Comparison of ENCODE assay signal across 15 cellular contexts in the genomic region with DNA sequence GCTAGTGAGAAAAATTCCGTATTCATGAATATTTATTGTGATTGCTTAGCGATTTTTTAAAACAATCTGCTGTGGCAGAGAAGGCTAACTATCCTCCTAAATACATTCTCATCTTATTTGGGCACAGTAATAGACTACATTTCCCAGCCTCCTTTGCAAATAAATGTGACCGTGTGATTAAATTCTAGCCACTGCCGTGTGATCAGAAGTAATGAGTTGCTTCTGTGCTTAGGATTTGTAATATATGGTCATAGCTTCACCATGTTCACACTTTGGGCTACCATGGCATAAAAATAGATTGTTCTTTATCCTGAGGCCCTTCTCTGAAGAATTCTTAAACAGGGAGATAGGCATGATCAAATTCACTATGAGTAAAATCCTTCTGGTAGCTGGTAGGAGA.
A peak's percentile ranks its signal among the peaks of the same experiment; 100 is the strongest.
DNase-seq lines count a peak whose midpoint lies in the region; TF ChIP-seq lines count a peak whose summit lies in the region.
"Had no signal": no experiment of that assay in that cellular context is flagged by ENCODE, and none has a peak within 500 bp of the region (broad histone marks: within the 10 kb centered on the region; RNA-seq: fewer than 3 reads in every experiment).

No MANE protein-coding gene starts in this region.

- no peak for TF ChIP-seq CTCF in HEK293 (tag by site-specific recombination; IDR thresholded peaks at IDR 0.05)
- TF ChIP-seq CTCF in esophagus squamous epithelium (IDR thresholded peaks at IDR 0.05) = no peak
- TF ChIP-seq CTCF in osteoblast (IDR thresholded peaks at IDR 0.05; ENCODE audit: extremely low read depth, low read depth, low read length) = no peak

- H3K79me2 ChIP-seq in osteoblast (ENCODE audit: insufficient read depth, low read length) = no peaks in the 10 kb centered on the region

- no peaks in the 10 kb centered on the region for H3K4me1 Mint-ChIP-seq in activated naive CD4-positive, alpha-beta T cell treated with anti-CD3 and anti-CD28 coated beads, Interleukin-2, amount 10 ng/mL, durations not matched to agents 7 days and 5 days
- H3K4me1 Mint-ChIP-seq: CD8-positive, alpha-beta memory T cell; natural killer cell had no signal

- no peaks in the 10 kb centered on the region for H3K9me3 Mint-ChIP-seq in activated naive CD4-positive, alpha-beta T cell treated with anti-CD3 and anti-CD28 coated beads, Interleukin-2, amount 10 ng/mL, durations not matched to agents 7 days and 5 days
- H3K9me3 Mint-ChIP-seq: activated T-cell treated with anti-CD3 and anti-CD28 coated beads, Interleukin-2, amount 50 U/mL, for 72 hours; CD8-positive, alpha-beta memory T cell; natural killer cell had no signal

- H2AFZ ChIP-seq in osteoblast (ENCODE audit: low read length) = peak overlapping the region; percentile 81

- H3K27ac ChIP-seq in HEK293 (ENCODE audit: extremely low read depth, low read depth, low read length) = no peak overlapping the region
- peak overlapping the region; percentile 92 for H3K27ac ChIP-seq in SJSA1
- peak overlapping the region in 3 of 4 donors; percentile 1 to 18 (median 14) for H3K27ac ChIP-seq in esophagus squamous epithelium
- peak overlapping the region; percentile 96 for H3K27ac ChIP-seq in osteoblast (ENCODE audit: low read depth, low read length)
- H3K27ac ChIP-seq: thyroid gland had no signal

- H3K4me3 Mint-ChIP-seq in activated naive CD4-positive, alpha-beta T cell treated with anti-CD3 and anti-CD28 coated beads, Interleukin-2, amount 10 ng/mL, durations not matched to agents 7 days and 5 days = no peak overlapping the region
- H3K4me3 Mint-ChIP-seq: activated T-cell treated with anti-CD3 and anti-CD28 coated beads, Interleukin-2, amount 50 U/mL, for 72 hours; CD8-positive, alpha-beta memory T cell; natural killer cell had no signal

- 35 to 39% methylated on average over 4 of the region's 4 CpGs for WGBS in esophagus squamous epithelium, 2 donors

- H3K9me3 ChIP-seq in HEK293 (ENCODE audit: control insufficient read depth, insufficient read depth, low read depth, low read length) = no peaks in the 10 kb centered on the region
- no peaks in the 10 kb centered on the region for H3K9me3 ChIP-seq in SJSA1 (replicated peaks)
- H3K9me3 ChIP-seq in esophagus squamous epithelium = no peaks in the 10 kb centered on the region
- peaks cover 4% of the 10 kb centered on the region for H3K9me3 ChIP-seq in osteoblast (ENCODE audit: low read depth, low read length)
- H3K9me3 ChIP-seq: thyroid gland had no signal

- H3K4me1 ChIP-seq in HEK293 (ENCODE audit: control insufficient read depth, insufficient read depth, low read length) (no peaks in the 10 kb centered on the region), SJSA1 (replicated peaks) (peaks cover 24% of the 10 kb centered on the region), esophagus squamous epithelium (peaks cover 0 to 24% (median 15%) of the 10 kb centered on the region in 3 donors), osteoblast (ENCODE audit: insufficient read depth, low read length) (peaks cover 37% of the 10 kb centered on the region)
- H3K4me1 ChIP-seq: thyroid gland had no signal

- TF ChIP-seq POLR2A in esophagus squamous epithelium (IDR thresholded peaks at IDR 0.05) = no peak

- POLR2A ChIA-PET in HEK293 (lab: Yijun Ruan, JAX) = no interaction called here

- H3K27me3 ChIP-seq in SJSA1 (replicated peaks) (no peaks in the 10 kb centered on the region), esophagus squamous epithelium (no peaks in the 10 kb centered on the region), osteoblast (ENCODE audit: insufficient read depth, low read length) (no peaks in the 10 kb centered on the region)
- H3K27me3 ChIP-seq: thyroid gland had no signal

- H4K20me1 ChIP-seq in osteoblast (ENCODE audit: insufficient read depth, low read length) = no peaks in the 10 kb centered on the region

- peaks cover 26% of the 10 kb centered on the region for H3K27me3 Mint-ChIP-seq in activated naive CD4-positive, alpha-beta T cell treated with anti-CD3 and anti-CD28 coated beads, Interleukin-2, amount 10 ng/mL, durations not matched to agents 7 days and 5 days

- no peaks in the 10 kb centered on the region for H3K36me3 Mint-ChIP-seq in activated naive CD4-positive, alpha-beta T cell treated with anti-CD3 and anti-CD28 coated beads, Interleukin-2, amount 10 ng/mL, durations not matched to agents 7 days and 5 days
- H3K36me3 Mint-ChIP-seq: brain; CD8-positive, alpha-beta memory T cell; natural killer cell had no signal

- H3K27ac Mint-ChIP-seq in activated naive CD4-positive, alpha-beta T cell treated with anti-CD3 and anti-CD28 coated beads, Interleukin-2, amount 10 ng/mL, durations not matched to agents 7 days and 5 days = no peak overlapping the region
- H3K27ac Mint-ChIP-seq: activated T-cell treated with anti-CD3 and anti-CD28 coated beads, Interleukin-2, amount 50 U/mL, for 72 hours; CD8-positive, alpha-beta memory T cell; natural killer cell had no signal

- H3K36me3 ChIP-seq in HEK293 (ENCODE audit: control insufficient read depth in 2 of 2, insufficient read depth in 1 of 2, low read length in 2 of 2) (no peaks in the 10 kb centered on the region), SJSA1 (no peaks in the 10 kb centered on the region), esophagus squamous epithelium (no peaks in the 10 kb centered on the region), osteoblast (ENCODE audit: insufficient read depth, low read length) (no peaks in the 10 kb centered on the region)
- H3K36me3 ChIP-seq: thyroid gland had no signal

- intact Hi-C loops in esophagus squamous epithelium (cut with DNase I) = no loop called here

- H3K4me2 ChIP-seq in osteoblast (ENCODE audit: insufficient read depth, low read length) = peak overlapping the region; percentile 15

- CTCF ChIA-PET in HEK293 (lab: Yijun Ruan, JAX) = no interaction called here
- CTCF ChIA-PET in activated naive CD4-positive, alpha-beta T cell treated with anti-CD3 and anti-CD28 coated beads, Interleukin-2, amount 10 ng/mL, durations not matched to agents 7 days and 5 days (lab: Charles Lee) = interaction anchor here (0.6 kb wide), 1 partner anchor 228 kb away, joined by 3 read pairs; no protein-coding TSS in a partner anchor

- DNase-seq in SJSA1 (ENCODE audit: low read depth in 1 of 2, low spot score in 2 of 2) (peak in 1 of 2 experiments; percentile 24), esophagus squamous epithelium (lab: John Stamatoyannopoulos, UW) (no peak), osteoblast (ENCODE audit: insufficient read length, low spot score, missing footprints) (no peak), D341Med (ENCODE audit: low spot score) (no peak), NCI-H128 (lab: John Stamatoyannopoulos, UW; ENCODE audit: unreplicated experiment) (no peak), CD1c-positive myeloid dendritic cell (ENCODE audit: extremely low spot score) (no peak)
- no peak for DNase-seq in activated naive CD4-positive, alpha-beta T cell treated with anti-CD3 and anti-CD28 coated beads, Interleukin-2, amount 10 ng/mL, durations not matched to agents 7 days and 5 days
- DNase-seq: activated CD4-positive, alpha-beta T cell treated with anti-CD3 and anti-CD28 coated beads for 4 hours; activated T-cell treated with anti-CD3 and anti-CD28 coated beads, Interleukin-2, amount 50 U/mL, for 72 hours; CD8-positive, alpha-beta memory T cell; natural killer cell; NCI-H187 treated with DMSO at 0.1 percent for 48 hours; thyroid gland had no signal

- H3K4me3 ChIP-seq in HEK293 (ENCODE audit: low read depth, low read length) (no peak overlapping the region), SJSA1 (no peak overlapping the region), esophagus squamous epithelium (no peak overlapping the region), osteoblast (ENCODE audit: insufficient read depth, low read length) (no peak overlapping the region)
- H3K4me3 ChIP-seq: thyroid gland had no signal

TF ChIP-seq in HEK293, 187 proteins besides CTCF, POLR2A, EP300 and RAD21:
- TF ChIP-seq ZNF335 (tag by site-specific recombination; conservative IDR thresholded peaks at IDR 0.05) (0 out of 2 replicates have a peak, but pooled peaks have one; percentile 12), ZSCAN23 (tag by site-specific recombination; IDR thresholded peaks at IDR 0.05) (no peak), ZNF311 (tag by site-specific recombination; IDR thresholded peaks at IDR 0.05; ENCODE audit: borderline replicate concordance) (no peak)
- TF ChIP-seq, protein P1, sequence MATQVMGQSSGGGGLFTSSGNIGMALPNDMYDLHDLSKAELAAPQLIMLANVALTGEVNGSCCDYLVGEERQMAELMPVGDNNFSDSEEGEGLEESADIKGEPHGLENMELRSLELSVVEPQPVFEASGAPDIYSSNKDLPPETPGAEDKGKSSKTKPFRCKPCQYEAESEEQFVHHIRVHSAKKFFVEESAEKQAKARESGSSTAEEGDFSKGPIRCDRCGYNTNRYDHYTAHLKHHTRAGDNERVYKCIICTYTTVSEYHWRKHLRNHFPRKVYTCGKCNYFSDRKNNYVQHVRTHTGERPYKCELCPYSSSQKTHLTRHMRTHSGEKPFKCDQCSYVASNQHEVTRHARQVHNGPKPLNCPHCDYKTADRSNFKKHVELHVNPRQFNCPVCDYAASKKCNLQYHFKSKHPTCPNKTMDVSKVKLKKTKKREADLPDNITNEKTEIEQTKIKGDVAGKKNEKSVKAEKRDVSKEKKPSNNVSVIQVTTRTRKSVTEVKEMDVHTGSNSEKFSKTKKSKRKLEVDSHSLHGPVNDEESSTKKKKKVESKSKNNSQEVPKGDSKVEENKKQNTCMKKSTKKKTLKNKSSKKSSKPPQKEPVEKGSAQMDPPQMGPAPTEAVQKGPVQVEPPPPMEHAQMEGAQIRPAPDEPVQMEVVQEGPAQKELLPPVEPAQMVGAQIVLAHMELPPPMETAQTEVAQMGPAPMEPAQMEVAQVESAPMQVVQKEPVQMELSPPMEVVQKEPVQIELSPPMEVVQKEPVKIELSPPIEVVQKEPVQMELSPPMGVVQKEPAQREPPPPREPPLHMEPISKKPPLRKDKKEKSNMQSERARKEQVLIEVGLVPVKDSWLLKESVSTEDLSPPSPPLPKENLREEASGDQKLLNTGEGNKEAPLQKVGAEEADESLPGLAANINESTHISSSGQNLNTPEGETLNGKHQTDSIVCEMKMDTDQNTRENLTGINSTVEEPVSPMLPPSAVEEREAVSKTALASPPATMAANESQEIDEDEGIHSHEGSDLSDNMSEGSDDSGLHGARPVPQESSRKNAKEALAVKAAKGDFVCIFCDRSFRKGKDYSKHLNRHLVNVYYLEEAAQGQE (tag by site-specific recombination; IDR thresholded peaks at IDR 0.05) = no peak
